ENCODE assay signal across 30 cellular contexts in genomic region chr6:150099953-150100352, GRCh38. TPM values are rescaled to one million over a fixed set of nuclear protein-coding genes. Genes with fewer than 3 reads are reported as not detected.
"Had no signal": no experiment of that assay in that cellular context is flagged by ENCODE, and none has a peak within 500 bp of the region (broad histone marks: within the 10 kb centered on the region; RNA-seq: fewer than 3 reads in every experiment).

No MANE protein-coding gene starts in this region.

- H3K4me1 ChIP-seq: left lung, pancreas, prostate gland, sigmoid colon, spleen, suprapubic skin, tibial artery, upper lobe of right lung had no signal

- DNase-seq: hypothalamus; immature natural killer cell; kidney; left colon; left lung; mesendoderm; midbrain; mucosa of descending colon; naive thymus-derived CD4-positive, alpha-beta T cell; nucleus accumbens; pancreas; posterior cingulate gyrus; retina; right cardiac atrium; sigmoid colon; small intestine; spleen; stimulated activated CD4-positive, alpha-beta T cell treated with anti-CD3 and anti-CD28 coated beads, Interleukin-4, amount 100 ng/mL, for 24 hours; stimulated activated naive CD4-positive, alpha-beta T cell; tibial artery; trophoblast cell; upper lobe of right lung had no signal

- H3K36me3 ChIP-seq: left lung, pancreas, prostate gland, sigmoid colon, spleen, suprapubic skin, thoracic aorta, tibial artery, upper lobe of right lung had no signal

- H3K27ac ChIP-seq: left lung, pancreas, prostate gland, sigmoid colon, spleen, suprapubic skin, thoracic aorta, tibial artery, upper lobe of right lung had no signal

- ATAC-seq: left colon; left lung; mucosa of descending colon; naive thymus-derived CD4-positive, alpha-beta T cell; pancreas; right cardiac atrium; stimulated activated effector memory CD8-positive, alpha-beta T cell treated with anti-CD3 and anti-CD28 coated beads, Interleukin-12 subunit alpha, Interleukin-12 subunit beta, amount 100 ng/mL, for 72 hours; upper lobe of right lung had no signal

- H3K4me3 ChIP-seq: left lung, lung, mucosa of descending colon, pancreas, prostate gland, sigmoid colon, spleen, suprapubic skin, thoracic aorta, tibial artery, upper lobe of right lung had no signal

- FAIRE-seq: islet of Langerhans, kidney, pancreas, small intestine, urothelium cell line had no signal

- H3K9me3 ChIP-seq: left lung, mucosa of descending colon, pancreas, prostate gland, sigmoid colon, spleen, suprapubic skin, thoracic aorta, tibial artery, upper lobe of right lung had no signal

- H3K27me3 ChIP-seq: left lung, pancreas, upper lobe of right lung had no signal

RNA-seq across cellular contexts. Expression of gene PPP1R14C, which starts 42.9 kb away (rescaled TPM):
- total RNA-seq: myocyte; naive thymus-derived CD4-positive, alpha-beta T cell had no signal
- polyA plus RNA-seq: naive thymus-derived CD4-positive, alpha-beta T cell had no signal
